Comparison of ENCODE assay signal across 9 cellular contexts in the genomic region with DNA sequence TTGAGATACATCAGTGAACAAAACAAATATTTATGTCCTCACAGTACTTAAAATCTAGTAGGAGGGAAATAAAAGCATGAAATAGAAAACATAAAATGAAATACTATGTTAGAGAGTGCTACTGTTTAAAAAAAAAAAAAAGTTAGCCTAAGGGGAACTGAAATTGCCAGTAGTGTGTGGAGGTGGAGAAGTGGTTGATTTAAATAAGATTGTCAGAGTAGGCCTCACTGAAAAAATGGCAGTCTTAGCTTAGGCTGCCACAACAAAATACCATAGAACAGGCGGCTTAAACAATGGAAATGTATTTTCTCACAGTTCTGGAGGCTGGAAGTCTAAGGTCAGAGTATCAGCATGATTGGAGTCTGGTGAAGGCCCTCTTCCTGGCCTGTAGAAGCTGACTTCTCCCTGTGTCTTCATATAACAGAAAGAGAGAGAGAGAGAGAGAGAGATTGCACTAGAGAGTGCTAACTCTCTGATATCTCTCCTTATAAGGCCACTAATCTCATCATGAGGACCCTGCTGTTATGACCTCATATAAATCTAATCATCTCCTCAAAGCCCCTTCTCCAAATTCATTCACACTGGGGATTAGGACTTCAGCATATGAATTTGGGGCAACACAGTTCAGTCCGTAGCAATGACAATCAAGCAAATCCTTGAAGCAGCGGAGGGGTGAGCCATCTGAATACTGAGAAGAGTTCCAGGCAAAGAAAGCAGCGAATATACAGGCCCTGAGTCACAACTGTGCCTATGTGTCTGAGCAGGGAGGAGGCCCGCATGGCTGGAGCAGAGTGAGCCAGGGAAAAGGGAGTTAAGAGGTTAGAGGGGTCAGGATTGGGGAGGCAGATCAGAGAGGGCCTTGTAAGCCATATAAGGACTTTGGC. TPM values are rescaled to one million over a fixed set of nuclear protein-coding genes. Genes with fewer than 3 reads are reported as not detected.
DNase-seq lines count a peak whose midpoint lies in the region; ATAC-seq and TF ChIP-seq lines count a peak whose summit lies in the region.
"Had no signal": no experiment of that assay in that cellular context is flagged by ENCODE, and none has a peak within 500 bp of the region (broad histone marks: within the 10 kb centered on the region; RNA-seq: fewer than 3 reads in every experiment).

No MANE protein-coding gene starts in this region.

- no peaks in the 10 kb centered on the region for H3K36me3 ChIP-seq in osteoblast (ENCODE audit: insufficient read depth, low read length)
- H3K36me3 ChIP-seq in tibial nerve = no peaks in the 10 kb centered on the region

- ATAC-seq in GM19328 (IDR thresholded peaks at IDR 0.05; ENCODE audit: unreplicated experiment) (peak; percentile 95), HG02870 (IDR thresholded peaks at IDR 0.05; ENCODE audit: unreplicated experiment) (peak; percentile 91), natural killer cell (no peak)

- intact Hi-C loops in natural killer cell (cut with micrococcal nuclease) = no loop called here

- no peaks in the 10 kb centered on the region for H3K4me1 Mint-ChIP-seq in natural killer cell

- H3K27ac Mint-ChIP-seq in natural killer cell = no peak overlapping the region

- peak overlapping the region; percentile 67 for H2AFZ ChIP-seq in osteoblast (ENCODE audit: low read length)

- H3K9me3 ChIP-seq in osteoblast (ENCODE audit: low read depth, low read length) (no peaks in the 10 kb centered on the region), tibial nerve (no peaks in the 10 kb centered on the region)

- no peak overlapping the region for H3K4me3 Mint-ChIP-seq in natural killer cell

- no peak for TF ChIP-seq EP300 in tibial nerve (IDR thresholded peaks at IDR 0.05)

- H3K79me2 ChIP-seq in osteoblast (ENCODE audit: insufficient read depth, low read length) = no peaks in the 10 kb centered on the region

- H3K27me3 ChIP-seq in osteoblast (ENCODE audit: insufficient read depth, low read length) (no peaks in the 10 kb centered on the region), tibial nerve (no peaks in the 10 kb centered on the region)

- no peak for TF ChIP-seq CTCF in osteoblast (IDR thresholded peaks at IDR 0.05; ENCODE audit: extremely low read depth, low read depth, low read length)
- TF ChIP-seq CTCF in natural killer cell (IDR thresholded peaks at IDR 0.05) = no peak
- TF ChIP-seq CTCF in tibial nerve (IDR thresholded peaks at IDR 0.05) = no peak

- H3K27me3 Mint-ChIP-seq in natural killer cell (ENCODE audit: low read depth in 2 of 2) = peaks cover 13 to 33% of the 10 kb centered on the region in 2 donors

- no peak for TF ChIP-seq POLR2A in tibial nerve (IDR thresholded peaks at IDR 0.05)

- H3K9me3 Mint-ChIP-seq in natural killer cell = no peaks in the 10 kb centered on the region

- H3K4me3 ChIP-seq in osteoblast (ENCODE audit: insufficient read depth, low read length) (no peak overlapping the region), tibial nerve (no peak overlapping the region)

- no peaks in the 10 kb centered on the region for H3K36me3 Mint-ChIP-seq in natural killer cell

- H4K20me1 ChIP-seq in osteoblast (ENCODE audit: insufficient read depth, low read length) = no peaks in the 10 kb centered on the region

- H3K4me2 ChIP-seq in osteoblast (ENCODE audit: insufficient read depth, low read length) = no peak overlapping the region

- 53 to 58% methylated on average over 5 of the region's 5 CpGs for whole genome bisulfite sequencing in tibial nerve, 2 donors

- peaks cover 5% of the 10 kb centered on the region for H3K4me1 ChIP-seq in osteoblast (ENCODE audit: insufficient read depth, low read length)
- H3K4me1 ChIP-seq in tibial nerve = no peaks in the 10 kb centered on the region

- no peak overlapping the region for H3K27ac ChIP-seq in osteoblast (ENCODE audit: low read depth, low read length)
- H3K27ac ChIP-seq in tibial nerve = no peak overlapping the region
- H3K27ac ChIP-seq: HL-60 had no signal

- DNase-seq in NOMO-1 (lab: John Stamatoyannopoulos, UW; ENCODE audit: unreplicated experiment in 2 of 2) (peak; percentile 62 to 64), osteoblast (ENCODE audit: insufficient read length, low spot score, missing footprints) (no peak), natural killer cell (no peak), tibial nerve (ENCODE audit: low spot score in 2 of 2) (no peak)
- DNase-seq in activated CD4-positive, alpha-beta T cell treated with anti-CD3 and anti-CD28 coated beads, Interleukin-2, amount 50 U/mL, for 4 hours = no peak

RNA-seq across cellular contexts. Expression of gene LRRC34, which starts 23.6 kb away (rescaled TPM):
- total RNA-seq in osteoblast (2.2 and 2.4 TPM in 2 replicates), natural killer cell (1 to 10 TPM in 1 of 3 donors, under 1 TPM in 2; 0.45 to 1.0 (median 0.48) TPM), tibial nerve (10 to 100 TPM in 1 of 4 donors, 1 to 10 TPM in 3; 2.5 to 10.3 (median 4.6) TPM)

RNA-seq across cellular contexts. Expression of gene LRRIQ4, which starts 23.6 kb away (rescaled TPM):
- total RNA-seq in osteoblast = under 0.01 and 0.29 TPM in 2 replicates
- not detected for total RNA-seq in natural killer cell
- not detected for total RNA-seq in tibial nerve
- total RNA-seq: bronchial epithelial cell had no signal

RNA-seq across cellular contexts. Expression of gene LRRC31, which starts 33.4 kb away (rescaled TPM):
- total RNA-seq in osteoblast (not detected in 2 replicates), natural killer cell (not detected), tibial nerve (not detected)
- total RNA-seq: bronchial epithelial cell had no signal

Comparison
In these comparisons a context has a peak if more than half of its experiments do, and no peak if none do; other contexts are left out.
1. ATAC-seq: peak in GM19328 (single experiment) and HG02870 (single experiment); none in natural killer cell (0 of 3).
2. DNase-seq: peak in NOMO-1 (2 of 2); none in osteoblast (single experiment), natural killer cell (single experiment), tibial nerve (0 of 2) and activated CD4-positive, alpha-beta T cell treated with anti-CD3 and anti-CD28 coated beads, Interleukin-2, amount 50 U/mL, for 4 hours (0 of 2).